8 cellular contexts compared by ENCODE assay signal in genomic region chr3:20060924-20061323, GRCh38. TPM values are rescaled to one million over a fixed set of nuclear protein-coding genes. Genes with fewer than 3 reads are reported as not detected.
A peak's percentile ranks its signal among the peaks of the same experiment; 100 is the strongest.
DNase-seq lines count a peak whose midpoint lies in the region; ATAC-seq and TF ChIP-seq lines count a peak whose summit lies in the region.

No MANE protein-coding gene starts in this region.

- no peaks in the 10 kb centered on the region for H3K27me3 Mint-ChIP-seq in osteocyte (ENCODE audit: unreplicated experiment)

- peak overlapping the region; percentile 29 to 71 (median 40) for H3K27ac ChIP-seq in sigmoid colon

- H3K4me1 Mint-ChIP-seq in osteocyte (ENCODE audit: unreplicated experiment), result peaks cover 13% of the 10 kb centered on the region

- no peaks in the 10 kb centered on the region for H3K27me3 ChIP-seq in sigmoid colon

- no peak for TF ChIP-seq CTCF in AG10803 (conservative IDR thresholded peaks at IDR 0.05; ENCODE audit: low read length)
- TF ChIP-seq CTCF in choroid plexus epithelial cell (conservative IDR thresholded peaks at IDR 0.05; ENCODE audit: low read depth, low read length), result no peak
- no peak for TF ChIP-seq CTCF in sigmoid colon (IDR thresholded peaks at IDR 0.05)
- no peak for TF ChIP-seq CTCF in osteocyte (IDR thresholded peaks at IDR 0.05)

- H3K36me3 ChIP-seq in sigmoid colon, result no peaks in the 10 kb centered on the region

- in situ Hi-C loops in KBM-7 (cut with MboI; ENCODE audit: low pct_unique_long_range_greater_than_20kb, low sequenced_read_pairs), result no loop called here

- DNase-seq in AG10803 (ENCODE audit: low read depth) (peak; percentile 62), KBM-7 (peak; percentile 70), choroid plexus epithelial cell (ENCODE audit: low read depth) (peak; percentile 72), sigmoid colon (no peak), NCI-H2171 treated with DMSO at 0.1 percent for 48 hours (lab: John Stamatoyannopoulos, UW) (no peak), osteocyte (ENCODE audit: extremely low spot score, unreplicated experiment) (no peak), NCI-H1417 (lab: John Stamatoyannopoulos, UW) (no peak)

- H3K4me1 ChIP-seq in sigmoid colon, result peaks cover 0 to 33% (median 27%) of the 10 kb centered on the region in 4 donors

- 11 to 40% methylated on average over 1 of the region's 1 CpG for WGBS in sigmoid colon, 2 donors

- no peak overlapping the region for H3K4me3 Mint-ChIP-seq in osteocyte (ENCODE audit: unreplicated experiment)

- H3K9me3 ChIP-seq in sigmoid colon, result no peaks in the 10 kb centered on the region

- H3K9me3 Mint-ChIP-seq in osteocyte (ENCODE audit: unreplicated experiment), result no peaks in the 10 kb centered on the region

- intact Hi-C loops in sigmoid colon (cut with DNase I), result no loop called here

- H3K27ac Mint-ChIP-seq in osteocyte (ENCODE audit: unreplicated experiment), result no peak overlapping the region

- no peaks in the 10 kb centered on the region for H3K36me3 Mint-ChIP-seq in osteocyte (ENCODE audit: unreplicated experiment)

- no peak for TF ChIP-seq POLR2A in sigmoid colon (IDR thresholded peaks at IDR 0.05)

- TF ChIP-seq EP300 in sigmoid colon (IDR thresholded peaks at IDR 0.05), result no peak

- peak overlapping the region; percentile 4; the same call in 1 of the 2 replicates for H3K4me3 ChIP-seq in AG10803 (ENCODE audit: low read length)
- peak overlapping the region; percentile 10 for H3K4me3 ChIP-seq in choroid plexus epithelial cell (ENCODE audit: low read depth, low read length)
- no peak overlapping the region for H3K4me3 ChIP-seq in sigmoid colon

- peak; percentile 84 for ATAC-seq in GM19467 (IDR thresholded peaks at IDR 0.05; ENCODE audit: unreplicated experiment)

RNA-seq across cellular contexts. Expression of gene KAT2B, which starts 20.7 kb away (rescaled TPM):
- total RNA-seq in sigmoid colon, result 10 to 100 TPM; 27.2 to 49.2 (median 42.1) TPM
- polyA plus RNA-seq in sigmoid colon, result 10 to 100 TPM; 10.8 to 18.7 (median 14.4) TPM
- 15.7 and 16.4 TPM in 2 replicates for total RNA-seq in osteocyte

RNA-seq across cellular contexts. Expression of gene PP2D1, which starts 48.9 kb away (rescaled TPM):
- total RNA-seq in sigmoid colon (not detected), osteocyte (not detected in 2 replicates)
- polyA plus RNA-seq in sigmoid colon, result not detected

Comparison
In these comparisons a context has a peak if more than half of its experiments do, and no peak if none do; other contexts are left out.
1. DNase-seq: peak in AG10803 (single experiment), KBM-7 (single experiment) and choroid plexus epithelial cell (single experiment); none in sigmoid colon (single experiment), NCI-H2171 treated with DMSO at 0.1 percent for 48 hours (single experiment), osteocyte (single experiment) and NCI-H1417 (0 of 3).
2. H3K4me3 ChIP-seq: peak in AG10803 (single experiment) and choroid plexus epithelial cell (single experiment); none in sigmoid colon (0 of 4).